ENCODE assay signal across 8 cellular contexts in genomic region chr12:51269174-51270066, GRCh38. TPM values are rescaled to one million over a fixed set of nuclear protein-coding genes. Genes with fewer than 3 reads are reported as not detected.
DNase-seq lines count a peak whose midpoint lies in the region; ATAC-seq, FAIRE-seq and TF ChIP-seq lines count a peak whose summit lies in the region.

No MANE protein-coding gene starts in this region.

- H3K9ac ChIP-seq in HepG2 (ENCODE audit: insufficient read depth, low read depth, low read length), result peak overlapping the region; percentile 55

- WGBS in HepG2 (ENCODE audit: low lambda C conversion rate), result 35% methylated on average over 4 of the region's 59 CpGs

- H3K4me2 ChIP-seq in HepG2 (ENCODE audit: low read depth, low read length), result peak overlapping the region; percentile 93

- H3K4me1 ChIP-seq in HepG2 (ENCODE audit: insufficient read depth, low read length), result peaks cover 27% of the 10 kb centered on the region

- no peak for FAIRE-seq in HepG2 (lab: Jason Lieb, UNC)

- peak; percentile 37 for TF ChIP-seq CTCF in AG09309 (IDR thresholded peaks at IDR 0.05; ENCODE audit: control insufficient read depth, insufficient read depth, low read depth, low read length, missing control alignments)
- peak; percentile 63 for TF ChIP-seq CTCF in VCaP (conservative IDR thresholded peaks at IDR 0.05)
- peak; percentile 89 for TF ChIP-seq CTCF in HepG2 (CRISPR knock-in tag; IDR thresholded peaks at IDR 0.05)

- H2AFZ ChIP-seq in HepG2 (ENCODE audit: low read length), result peak overlapping the region; percentile 71

- peak overlapping the region; percentile 63 for H3K27ac Mint-ChIP-seq in central memory CD8-positive, alpha-beta T cell (ENCODE audit: low read depth)

- in situ Hi-C loops in HepG2 (cut with HindIII; ENCODE audit: extremely low pct_ligation_motif_present, low pct_unique_long_range_greater_than_20kb), result loop anchor here (5.0 kb wide), 1 partner anchor 73 kb away; no protein-coding TSS in a partner anchor

- peaks cover 5% of the 10 kb centered on the region for H3K9me3 Mint-ChIP-seq in central memory CD8-positive, alpha-beta T cell

- no peaks in the 10 kb centered on the region for H3K27me3 ChIP-seq in HepG2 (ENCODE audit: control insufficient read depth in 1 of 2, insufficient read depth in 2 of 2, low read length in 2 of 2)

- H3K4me3 Mint-ChIP-seq in central memory CD8-positive, alpha-beta T cell, result peak overlapping the region; percentile 95

- POLR2A ChIA-PET in HepG2 (lab: Yijun Ruan, JAX), result interaction anchor here (0.6 to 2.4 kb wide), 4 partner anchors 31 to 97 kb away, joined by 3 to 20 read pairs (median 10); partner anchors contain the start of genes DAZAP2 and POU6F1

- H3K27me3 Mint-ChIP-seq in central memory CD8-positive, alpha-beta T cell, result no peaks in the 10 kb centered on the region

- H3K79me2 ChIP-seq in HepG2 (ENCODE audit: insufficient read depth, low read length), result no peaks in the 10 kb centered on the region

- BruUV-seq in HepG2 (replicated peaks; lab: Mats Ljungman, UMichigan), result no TSS peak

- CTCF ChIA-PET in HepG2 (lab: Yijun Ruan, JAX; ENCODE audit: low intra/inter-chr PET ratio, low total read pairs), result interaction anchor here (2.7 kb wide), 1 partner anchor 72 kb away, joined by 22 read pairs; no protein-coding TSS in a partner anchor

- H3K4me3 ChIP-seq in AG09309 (ENCODE audit: control insufficient read depth, low read depth, low read length), result peak overlapping the region; percentile 67
- peak overlapping the region; percentile 67 to 78 (median 69) for H3K4me3 ChIP-seq in HepG2 (replicated peaks in 1 of 3; ENCODE audit: insufficient read depth in 1 of 3, low read depth in 2 of 3, low read length in 3 of 3)

- no peaks in the 10 kb centered on the region for H4K20me1 ChIP-seq in HepG2 (ENCODE audit: insufficient read depth, low read length)

- peak; percentile 21 for ATAC-seq in GM19372 (IDR thresholded peaks at IDR 0.05; ENCODE audit: low read depth, unreplicated experiment)
- ATAC-seq in central memory CD8-positive, alpha-beta T cell (replicated peaks; ENCODE audit: extremely low read depth, poor library complexity, severe bottlenecking), result peak; percentile 31
- ATAC-seq in HepG2, result peak; percentile 91
- no peak for ATAC-seq in GM18519 (IDR thresholded peaks at IDR 0.05; ENCODE audit: low FRiP score, unreplicated experiment)

- intact Hi-C loops in HepG2 (cut with micrococcal nuclease; ENCODE audit: unreplicated experiment), result loop anchor here (1.0 kb wide), 1 partner anchor 72 kb away; no protein-coding TSS in a partner anchor

- no peaks in the 10 kb centered on the region for H3K9me3 ChIP-seq in HepG2 (ENCODE audit: low read length)

- no peak for DNase-seq in AG09309 (ENCODE audit: low read depth)
- peak; percentile 40 for DNase-seq in HT1080 (ENCODE audit: low read depth)
- DNase-seq in central memory CD8-positive, alpha-beta T cell (ENCODE audit: low spot score in 2 of 2), result peak in 1 of 2 donors; percentile 24
- peak; percentile 54 for DNase-seq in HepG2 (ENCODE audit: low spot score)
- peak; percentile 35 for DNase-seq in stimulated activated CD8-positive, alpha-beta memory T cell treated with anti-CD3 and anti-CD28 coated beads, Interleukin-12 subunit alpha, Interleukin-12 subunit beta, amount 100 ng/mL, for 1 hour (ENCODE audit: low read depth)

- H3K36me3 Mint-ChIP-seq in central memory CD8-positive, alpha-beta T cell (ENCODE audit: insufficient read depth), result peaks cover 6% of the 10 kb centered on the region

- peaks cover 38% of the 10 kb centered on the region for H3K4me1 Mint-ChIP-seq in central memory CD8-positive, alpha-beta T cell

- TF ChIP-seq RAD21 in HepG2 (CRISPR knock-in tag; IDR thresholded peaks at IDR 0.05), result peak; percentile 88

- no peaks in the 10 kb centered on the region; a peak in 1 of 5 replicates for H3K36me3 ChIP-seq in HepG2 (replicated peaks in 1 of 2; ENCODE audit: control insufficient read depth in 1 of 2, insufficient read depth in 2 of 2, low read length in 2 of 2)

- TF ChIP-seq EP300 in HepG2 (IDR thresholded peaks at IDR 0.05; ENCODE audit: low read depth in 2 of 2, low read length in 2 of 2) (no peak), HepG2 (CRISPR knock-in tag; IDR thresholded peaks at IDR 0.05; ENCODE audit: borderline replicate concordance) (no peak)

- TF ChIP-seq POLR2A in HepG2 (IDR thresholded peaks at IDR 0.05; ENCODE audit: insufficient read depth in 1 of 2, low read depth in 2 of 2, low read length in 2 of 2), result no peak

- H3K27ac ChIP-seq in VCaP (peak overlapping the region; percentile 78), HepG2 (ENCODE audit: extremely low read length, insufficient read depth, low read length) (peak overlapping the region; percentile 36)

RNA-seq across cellular contexts. Expression of gene SMAGP, which starts 0.8 kb away (rescaled TPM):
- total RNA-seq in HT1080 (2014; rRNA removed; shearing (Covaris generic)), result 30.7 and 51.2 TPM in 2 replicates
- polyA plus RNA-seq in HT1080 (2015; cell fraction: cytosol; rRNA removed), result 53.7 and 54.5 TPM in 2 replicates
- polyA plus RNA-seq in HT1080 (2015; cell fraction: nucleus; rRNA removed), result 19.0 and 20.6 TPM in 2 replicates
- total RNA-seq in HepG2 (2016; rRNA removed; fragmentation: Illumina TruSeq; extraction: Trizol), result 9.2 and 9.4 TPM in 2 replicates
- 8.8 and 9.7 TPM in 2 replicates for total RNA-seq in HepG2 (2016; cell fraction: cytosol; rRNA removed; fragmentation: Illumina TruSeq; extraction: Trizol; ENCODE audit: low read depth)
- 9.1 and 13.6 TPM in 2 replicates for total RNA-seq in HepG2 (2016; cell fraction: insoluble cytoplasmic fraction; rRNA removed; fragmentation: Illumina TruSeq; extraction: Trizol)
- 14.6 and 18.5 TPM in 2 replicates for total RNA-seq in HepG2 (2016; cell fraction: membrane; rRNA removed; fragmentation: Illumina TruSeq; extraction: Trizol)
- total RNA-seq in HepG2 (2016; cell fraction: nucleus; rRNA removed; fragmentation: Illumina TruSeq; extraction: Trizol), result 7.2 and 9.3 TPM in 2 replicates
- 9.0 and 9.2 TPM in 2 replicates for polyA plus RNA-seq in HepG2 (2011; rRNA removed)
- polyA plus RNA-seq in HepG2 (2011; cell fraction: cytosol; rRNA removed), result 6.6 and 9.5 TPM in 2 replicates
- 2.7 and 5.8 TPM in 2 replicates for polyA plus RNA-seq in HepG2 (2011; cell fraction: nucleus; rRNA removed)
- polyA plus RNA-seq in HepG2 (2012), result 4.8 and 5.7 TPM in 2 replicates
- 18.2 and 25.0 TPM in 2 replicates for polyA plus RNA-seq in HepG2 (2016; cell fraction: cytosol; fragmentation: Illumina TruSeq; extraction: Trizol; ENCODE audit: low read depth)
- 16.4 and 20.9 TPM in 2 replicates for polyA plus RNA-seq in HepG2 (2016; cell fraction: insoluble cytoplasmic fraction; fragmentation: Illumina TruSeq; extraction: Trizol; ENCODE audit: low read depth)
- polyA plus RNA-seq in HepG2 (2016; cell fraction: membrane; fragmentation: Illumina TruSeq; extraction: Trizol; ENCODE audit: low read depth), result 27.7 and 33.2 TPM in 2 replicates
- 13.7 and 15.1 TPM in 2 replicates for polyA plus RNA-seq in HepG2 (2016; cell fraction: nucleus; fragmentation: Illumina TruSeq; extraction: Trizol; ENCODE audit: insufficient read depth, low read depth)
- polyA minus RNA-seq in HepG2 (2011; rRNA and poly(A)+ RNA removed; ENCODE audit: low replicate concordance), result 6.2 and 13.0 TPM in 2 replicates
- 1.6 and 1.8 TPM in 2 replicates for polyA minus RNA-seq in HepG2 (2011; cell fraction: cytosol; rRNA and poly(A)+ RNA removed)
- 3.0 and 3.2 TPM in 2 replicates for polyA minus RNA-seq in HepG2 (2011; cell fraction: nucleus; rRNA and poly(A)+ RNA removed)

RNA-seq across cellular contexts. Expression of gene DAZAP2, which starts 30.8 kb away (rescaled TPM):
- total RNA-seq in HT1080 (2014; rRNA removed; shearing (Covaris generic)), result 114 and 197 TPM in 2 replicates
- polyA plus RNA-seq in HT1080 (2015; cell fraction: cytosol; rRNA removed), result 189 and 203 TPM in 2 replicates
- 140 and 160 TPM in 2 replicates for polyA plus RNA-seq in HT1080 (2015; cell fraction: nucleus; rRNA removed)
- total RNA-seq in HepG2 (2016; rRNA removed; fragmentation: Illumina TruSeq; extraction: Trizol), result 64.5 and 84.2 TPM in 2 replicates
- total RNA-seq in HepG2 (2016; cell fraction: cytosol; rRNA removed; fragmentation: Illumina TruSeq; extraction: Trizol; ENCODE audit: low read depth), result 15.2 and 15.6 TPM in 2 replicates
- 65.9 and 90.3 TPM in 2 replicates for total RNA-seq in HepG2 (2016; cell fraction: insoluble cytoplasmic fraction; rRNA removed; fragmentation: Illumina TruSeq; extraction: Trizol)
- total RNA-seq in HepG2 (2016; cell fraction: membrane; rRNA removed; fragmentation: Illumina TruSeq; extraction: Trizol), result 34.3 and 38.1 TPM in 2 replicates
- 34.2 and 36.6 TPM in 2 replicates for total RNA-seq in HepG2 (2016; cell fraction: nucleus; rRNA removed; fragmentation: Illumina TruSeq; extraction: Trizol)
- polyA plus RNA-seq in HepG2 (2011; rRNA removed), result 222 and 258 TPM in 2 replicates
- 182 and 210 TPM in 2 replicates for polyA plus RNA-seq in HepG2 (2011; cell fraction: cytosol; rRNA removed)
- polyA plus RNA-seq in HepG2 (2011; cell fraction: nucleus; rRNA removed), result 87.4 and 88.0 TPM in 2 replicates
- 76.2 and 108 TPM in 2 replicates for polyA plus RNA-seq in HepG2 (2012)
- 19.8 and 24.2 TPM in 2 replicates for polyA plus RNA-seq in HepG2 (2016; cell fraction: cytosol; fragmentation: Illumina TruSeq; extraction: Trizol; ENCODE audit: low read depth)
- polyA plus RNA-seq in HepG2 (2016; cell fraction: insoluble cytoplasmic fraction; fragmentation: Illumina TruSeq; extraction: Trizol; ENCODE audit: low read depth), result 145 and 157 TPM in 2 replicates
- polyA plus RNA-seq in HepG2 (2016; cell fraction: membrane; fragmentation: Illumina TruSeq; extraction: Trizol; ENCODE audit: low read depth), result 33.9 and 34.4 TPM in 2 replicates
- polyA plus RNA-seq in HepG2 (2016; cell fraction: nucleus; fragmentation: Illumina TruSeq; extraction: Trizol; ENCODE audit: insufficient read depth, low read depth), result 65.7 and 66.4 TPM in 2 replicates
- 262 and 758 TPM in 2 replicates for polyA minus RNA-seq in HepG2 (2011; rRNA and poly(A)+ RNA removed; ENCODE audit: low replicate concordance)
- polyA minus RNA-seq in HepG2 (2011; cell fraction: cytosol; rRNA and poly(A)+ RNA removed), result 51.4 and 56.4 TPM in 2 replicates
- polyA minus RNA-seq in HepG2 (2011; cell fraction: nucleus; rRNA and poly(A)+ RNA removed), result 56.5 and 81.8 TPM in 2 replicates

RNA-seq across cellular contexts. Expression of gene POU6F1, which starts 51.6 kb away (rescaled TPM):
- 0.26 and 1.5 TPM in 2 replicates for total RNA-seq in HT1080 (2014; rRNA removed; shearing (Covaris generic))
- 0.73 and 0.84 TPM in 2 replicates for polyA plus RNA-seq in HT1080 (2015; cell fraction: cytosol; rRNA removed)
- polyA plus RNA-seq in HT1080 (2015; cell fraction: nucleus; rRNA removed), result 0.73 and 2.2 TPM in 2 replicates
- total RNA-seq in HepG2 (2016; rRNA removed; fragmentation: Illumina TruSeq; extraction: Trizol), result 0.41 and 0.51 TPM in 2 replicates
- total RNA-seq in HepG2 (2016; cell fraction: cytosol; rRNA removed; fragmentation: Illumina TruSeq; extraction: Trizol; ENCODE audit: low read depth), result 0.10 TPM in 1 of 2 replicates, not detected in the other
- 0.63 TPM in 1 of 2 replicates, not detected in the other for total RNA-seq in HepG2 (2016; cell fraction: insoluble cytoplasmic fraction; rRNA removed; fragmentation: Illumina TruSeq; extraction: Trizol)
- total RNA-seq in HepG2 (2016; cell fraction: membrane; rRNA removed; fragmentation: Illumina TruSeq; extraction: Trizol), result 0.45 and 0.59 TPM in 2 replicates
- total RNA-seq in HepG2 (2016; cell fraction: nucleus; rRNA removed; fragmentation: Illumina TruSeq; extraction: Trizol), result 0.34 and 0.47 TPM in 2 replicates
- polyA plus RNA-seq in HepG2 (2011; rRNA removed), result 0.48 and 1.4 TPM in 2 replicates
- 0.23 and 0.44 TPM in 2 replicates for polyA plus RNA-seq in HepG2 (2011; cell fraction: cytosol; rRNA removed)
- polyA plus RNA-seq in HepG2 (2011; cell fraction: nucleus; rRNA removed), result 1.5 and 1.8 TPM in 2 replicates
- polyA plus RNA-seq in HepG2 (2012), result 0.42 and 0.75 TPM in 2 replicates
- 0.07 and 0.41 TPM in 2 replicates for polyA plus RNA-seq in HepG2 (2016; cell fraction: cytosol; fragmentation: Illumina TruSeq; extraction: Trizol; ENCODE audit: low read depth)
- 0.44 and 0.77 TPM in 2 replicates for polyA plus RNA-seq in HepG2 (2016; cell fraction: insoluble cytoplasmic fraction; fragmentation: Illumina TruSeq; extraction: Trizol; ENCODE audit: low read depth)
- polyA plus RNA-seq in HepG2 (2016; cell fraction: membrane; fragmentation: Illumina TruSeq; extraction: Trizol; ENCODE audit: low read depth), result 0.98 and 1.3 TPM in 2 replicates
- polyA plus RNA-seq in HepG2 (2016; cell fraction: nucleus; fragmentation: Illumina TruSeq; extraction: Trizol; ENCODE audit: insufficient read depth, low read depth), result 0.45 and 1.2 TPM in 2 replicates
- polyA minus RNA-seq in HepG2 (2011; rRNA and poly(A)+ RNA removed; ENCODE audit: low replicate concordance), result 0.22 and 7.6 TPM in 2 replicates
- polyA minus RNA-seq in HepG2 (2011; cell fraction: cytosol; rRNA and poly(A)+ RNA removed), result not detected in 2 replicates
- 0.52 and 1.5 TPM in 2 replicates for polyA minus RNA-seq in HepG2 (2011; cell fraction: nucleus; rRNA and poly(A)+ RNA removed)

RNA-seq across cellular contexts. Expression of gene BIN2, which starts 54.6 kb away (rescaled TPM):
- total RNA-seq in HT1080 (2014; rRNA removed; shearing (Covaris generic)), result 0.06 TPM in 1 of 2 replicates, not detected in the other
- polyA plus RNA-seq in HT1080 (2015; cell fraction: cytosol; rRNA removed), result not detected in 2 replicates
- polyA plus RNA-seq in HT1080 (2015; cell fraction: nucleus; rRNA removed), result not detected in 2 replicates
- total RNA-seq in HepG2 (2016; rRNA removed; fragmentation: Illumina TruSeq; extraction: Trizol), result not detected in 2 replicates
- total RNA-seq in HepG2 (2016; cell fraction: cytosol; rRNA removed; fragmentation: Illumina TruSeq; extraction: Trizol; ENCODE audit: low read depth), result not detected in 2 replicates
- total RNA-seq in HepG2 (2016; cell fraction: insoluble cytoplasmic fraction; rRNA removed; fragmentation: Illumina TruSeq; extraction: Trizol), result not detected in 2 replicates
- total RNA-seq in HepG2 (2016; cell fraction: membrane; rRNA removed; fragmentation: Illumina TruSeq; extraction: Trizol), result not detected in 2 replicates
- total RNA-seq in HepG2 (2016; cell fraction: nucleus; rRNA removed; fragmentation: Illumina TruSeq; extraction: Trizol), result not detected in 2 replicates
- polyA plus RNA-seq in HepG2 (2011; rRNA removed), result not detected in 2 replicates
- not detected in 2 replicates for polyA plus RNA-seq in HepG2 (2011; cell fraction: cytosol; rRNA removed)
- polyA plus RNA-seq in HepG2 (2011; cell fraction: nucleus; rRNA removed), result not detected in 2 replicates
- polyA plus RNA-seq in HepG2 (2012), result not detected in 2 replicates
- polyA plus RNA-seq in HepG2 (2016; cell fraction: cytosol; fragmentation: Illumina TruSeq; extraction: Trizol; ENCODE audit: low read depth), result not detected in 2 replicates
- polyA plus RNA-seq in HepG2 (2016; cell fraction: insoluble cytoplasmic fraction; fragmentation: Illumina TruSeq; extraction: Trizol; ENCODE audit: low read depth), result not detected in 2 replicates
- not detected in 2 replicates for polyA plus RNA-seq in HepG2 (2016; cell fraction: membrane; fragmentation: Illumina TruSeq; extraction: Trizol; ENCODE audit: low read depth)
- not detected in 2 replicates for polyA plus RNA-seq in HepG2 (2016; cell fraction: nucleus; fragmentation: Illumina TruSeq; extraction: Trizol; ENCODE audit: insufficient read depth, low read depth)
- polyA minus RNA-seq in HepG2 (2011; rRNA and poly(A)+ RNA removed; ENCODE audit: low replicate concordance), result not detected in 2 replicates
- not detected in 2 replicates for polyA minus RNA-seq in HepG2 (2011; cell fraction: cytosol; rRNA and poly(A)+ RNA removed)
- polyA minus RNA-seq in HepG2 (2011; cell fraction: nucleus; rRNA and poly(A)+ RNA removed), result not detected in 2 replicates

Comparison
In these comparisons a context has a peak if more than half of its experiments do, and no peak if none do; other contexts are left out.
1. CTCF ChIP-seq: peak in every context shown above with its lines; median percentile 89 in HepG2; 63 in VCaP; 37 in AG09309.